In genomic region chr5:149143470-149143869, GRCh38 we compare ENCODE assay signal across 12 cellular contexts. TPM values are rescaled to one million over a fixed set of nuclear protein-coding genes. Genes with fewer than 3 reads are reported as not detected.
DNase-seq lines count a peak whose midpoint lies in the region; ATAC-seq and TF ChIP-seq lines count a peak whose summit lies in the region.
"Had no signal": no experiment of that assay in that cellular context is flagged by ENCODE, and none has a peak within 500 bp of the region (broad histone marks: within the 10 kb centered on the region; RNA-seq: fewer than 3 reads in every experiment).

No MANE protein-coding gene starts in this region.

- BruUV-seq in OCI-LY7 (replicated peaks; lab: Mats Ljungman, UMichigan), result no TSS peak

- H3K9me3 ChIP-seq in breast epithelium (no peaks in the 10 kb centered on the region), skeletal muscle satellite cell (replicated peaks; ENCODE audit: low read length) (no peaks in the 10 kb centered on the region), OCI-LY7 (ENCODE audit: low read length) (no peaks in the 10 kb centered on the region)

- H2AFZ ChIP-seq in OCI-LY7 (ENCODE audit: low read length), result no peak overlapping the region

- DNase-seq in GM03348 (ENCODE audit: low spot score) (peak; percentile 70), breast epithelium (ENCODE audit: low spot score in 2 of 2) (no peak), left ventricle myocardium superior (no peak), GM10266 (ENCODE audit: extremely low spot score) (no peak), H7 (no peak), DMS153 treated with DMSO at 0.1 percent for 48 hours (lab: John Stamatoyannopoulos, UW; ENCODE audit: unreplicated experiment) (no peak), OCI-LY7 (ENCODE audit: low spot score) (no peak)
- DNase-seq: CD4-positive, alpha-beta T cell; NCI-H1048; NCI-H774 had no signal

- peak overlapping the region; percentile 45 to 46 for H3K27ac ChIP-seq in breast epithelium
- no peak overlapping the region for H3K27ac ChIP-seq in OCI-LY7 (ENCODE audit: low read depth, low read length, poor library complexity, severe bottlenecking)

- no peaks in the 10 kb centered on the region for H3K9me2 ChIP-seq in OCI-LY7 (ENCODE audit: insufficient read depth, low read length)

- H3K27me3 ChIP-seq in breast epithelium (no peaks in the 10 kb centered on the region), skeletal muscle satellite cell (ENCODE audit: control insufficient read depth, insufficient read depth, low read length) (no peaks in the 10 kb centered on the region), H7 (ENCODE audit: control insufficient read depth, insufficient read depth, low read length) (peaks cover 13% of the 10 kb centered on the region)

- H3K4me1 ChIP-seq in breast epithelium (no peaks in the 10 kb centered on the region), skeletal muscle satellite cell (ENCODE audit: control insufficient read depth, insufficient read depth, low read length) (peaks cover 29% of the 10 kb centered on the region), OCI-LY7 (ENCODE audit: insufficient read depth, low read length, poor library complexity, severe bottlenecking) (no peaks in the 10 kb centered on the region)

- CTCF ChIA-PET in OCI-LY7 (lab: Charles Lee; ENCODE audit: unreplicated experiment), result interaction anchor here (0.5 to 0.6 kb wide), 4 partner anchors 21 to 1605 kb away, joined by 3 read pairs; no protein-coding TSS in a partner anchor

- no peak overlapping the region for H3K4me3 ChIP-seq in breast epithelium
- H3K4me3 ChIP-seq in skeletal muscle satellite cell (ENCODE audit: low read length), result peak overlapping the region; percentile 64
- no peak overlapping the region for H3K4me3 ChIP-seq in H7 (ENCODE audit: insufficient read depth, low read depth, low read length)
- no peak overlapping the region for H3K4me3 ChIP-seq in OCI-LY7 (ENCODE audit: low read depth, low read length, poor library complexity, severe bottlenecking)

- TF ChIP-seq CTCF in breast epithelium (IDR thresholded peaks at IDR 0.05), result no peak
- no peak for TF ChIP-seq CTCF in GM10266 (IDR thresholded peaks at IDR 0.05; ENCODE audit: control insufficient read depth, insufficient read depth, low read depth, missing control alignments)
- no peak for TF ChIP-seq CTCF in OCI-LY7 (conservative IDR thresholded peaks at IDR 0.05; ENCODE audit: low read length)

- H3K79me2 ChIP-seq in OCI-LY7 (ENCODE audit: insufficient read depth, low read depth, low read length), result no peaks in the 10 kb centered on the region

- POLR2A ChIA-PET in OCI-LY7 (lab: Charles Lee), result interaction anchor here (0.6 to 0.7 kb wide), 3 partner anchors 24 to 120 kb away, joined by 4 to 6 read pairs (median 5); no protein-coding TSS in a partner anchor

- H3K4me2 ChIP-seq in skeletal muscle satellite cell (ENCODE audit: low read length), result peak overlapping the region; percentile 81
- H3K4me2 ChIP-seq in OCI-LY7 (ENCODE audit: low read length), result no peak overlapping the region

- no peaks in the 10 kb centered on the region for H4K20me1 ChIP-seq in OCI-LY7 (ENCODE audit: insufficient read depth, low read length)

- intact Hi-C loops in breast epithelium (cut with DNase I; ENCODE audit: low total_unique reads), result no loop called here
- intact Hi-C loops in left ventricle myocardium superior (cut with micrococcal nuclease), result loop anchor here (2.0 kb wide), 1 partner anchor 85 kb away; no protein-coding TSS in a partner anchor
- intact Hi-C loops in OCI-LY7 (cut with micrococcal nuclease; ENCODE audit: unreplicated experiment), result loop anchor here (5.0 kb wide), 1 partner anchor 124 kb away; no protein-coding TSS in a partner anchor

- peak overlapping the region; percentile 91 for H3K9ac ChIP-seq in skeletal muscle satellite cell (ENCODE audit: low read depth, low read length)

- H3K36me3 ChIP-seq in breast epithelium (no peaks in the 10 kb centered on the region), skeletal muscle satellite cell (ENCODE audit: insufficient read depth, low read length) (peaks cover under 1% of the 10 kb centered on the region), H7 (replicated peaks; ENCODE audit: control insufficient read depth, insufficient read depth, low read length) (no peaks in the 10 kb centered on the region), OCI-LY7 (ENCODE audit: insufficient read depth, low read length) (no peaks in the 10 kb centered on the region)

- no peak for TF ChIP-seq POLR2A in breast epithelium (IDR thresholded peaks at IDR 0.05)

- peak; percentile 37 for ATAC-seq in left ventricle myocardium superior

RNA-seq across cellular contexts. Expression of gene ABLIM3, which starts 2.2 kb away (rescaled TPM):
- total RNA-seq in breast epithelium, result 10 to 100 TPM; 26.3 to 61.9 (median 57.4) TPM
- total RNA-seq in left ventricle myocardium superior, result 130 TPM
- 62.1 and 94.6 TPM in 2 replicates for total RNA-seq in skeletal muscle satellite cell (2012; rRNA removed)
- 0.03 TPM in 1 of 2 replicates, not detected in the other for total RNA-seq in H7 (2014; rRNA removed; shearing (Covaris generic))
- total RNA-seq in OCI-LY7 (2014; rRNA removed; shearing (Covaris generic)), result not detected in 2 replicates
- not detected in 2 replicates for total RNA-seq in OCI-LY7 (2022)
- total RNA-seq: CD4-positive, alpha-beta T cell; T-helper 2 cell treated with Interferon-gamma antibody and Interleukin-4, amounts not matched to agents 100 ng/mL and 5 ng/mL, for 36 hours had no signal

Comparison
In these comparisons a context has a peak if more than half of its experiments do, and no peak if none do; other contexts are left out.
1. RNA of gene ABLIM3, which starts 2.2 kb away (total RNA-seq): 130 TPM in left ventricle myocardium superior (single experiment) and 26.3 to 61.9 TPM in breast epithelium; not detected in OCI-LY7 and 0.03 TPM in H7; every median in the first group is over 10 times any median in the second.